Comparison of ENCODE assay signal across 16 cellular contexts in the genomic region with DNA sequence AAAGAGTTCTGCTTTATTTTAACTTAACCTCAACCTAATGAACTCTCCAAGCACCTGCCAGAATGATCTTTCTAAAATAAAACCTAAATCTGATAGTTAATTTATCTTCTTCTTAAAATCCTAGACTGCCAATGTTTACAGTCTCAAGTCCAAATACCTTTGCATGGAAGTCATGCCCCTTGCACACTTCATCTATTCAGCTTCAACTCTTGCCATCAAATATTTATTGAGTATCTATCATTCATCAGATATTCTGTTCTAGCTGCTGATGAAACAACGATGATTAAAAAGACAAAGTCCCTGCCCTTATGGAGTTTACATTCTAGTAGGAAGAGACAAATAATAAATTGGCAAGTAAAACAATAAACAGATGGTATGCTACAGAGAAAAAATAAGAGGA.
DNase-seq lines count a peak whose midpoint lies in the region; ATAC-seq and TF ChIP-seq lines count a peak whose summit lies in the region.
"Had no signal": no experiment of that assay in that cellular context is flagged by ENCODE, and none has a peak within 500 bp of the region (broad histone marks: within the 10 kb centered on the region; RNA-seq: fewer than 3 reads in every experiment).

No MANE protein-coding gene starts in this region.

- H3K27me3 ChIP-seq in endodermal cell (ENCODE audit: control insufficient read depth, insufficient read depth, low read length, poor library complexity, severe bottlenecking) (no peaks in the 10 kb centered on the region), mesendoderm (ENCODE audit: insufficient read depth, low read length, poor library complexity) (no peaks in the 10 kb centered on the region), foreskin keratinocyte (no peaks in the 10 kb centered on the region)
- H3K27me3 ChIP-seq: BLaER1 had no signal

- no peak overlapping the region for H4K5ac ChIP-seq in mesendoderm (ENCODE audit: low read length)

- H3K9ac ChIP-seq in endodermal cell (ENCODE audit: extremely low read depth, low read length, poor library complexity, severe bottlenecking) (no peak overlapping the region), mesendoderm (ENCODE audit: low read length) (no peak overlapping the region)
- H3K9ac ChIP-seq: BLaER1 had no signal

- peaks cover 13% of the 10 kb centered on the region for H3K79me1 ChIP-seq in mesendoderm (ENCODE audit: low read length)

- no peak overlapping the region for H3K18ac ChIP-seq in mesendoderm (ENCODE audit: low read length)

- CTCF ChIA-PET in activated naive CD4-positive, alpha-beta T cell treated with anti-CD3 and anti-CD28 coated beads for 36 hours (lab: Charles Lee) = interaction anchor here (0.6 kb wide), 1 partner anchor 12 kb away, joined by 4 read pairs; no protein-coding TSS in a partner anchor

- peak; percentile 25 for ATAC-seq in left lobe of liver
- ATAC-seq in foreskin keratinocyte = no peak
- ATAC-seq: HCT116 had no signal

- H3K27ac ChIP-seq in endodermal cell (ENCODE audit: low read depth, low read length) (no peak overlapping the region), mesendoderm (ENCODE audit: low read depth, low read length) (no peak overlapping the region), foreskin keratinocyte (no peak overlapping the region)
- H3K27ac ChIP-seq: BLaER1 had no signal

- peaks cover 24% of the 10 kb centered on the region for H3K4me1 Mint-ChIP-seq in endodermal cell
- peaks cover 34% of the 10 kb centered on the region for H3K4me1 Mint-ChIP-seq in nephron progenitor cell
- no peaks in the 10 kb centered on the region for H3K4me1 Mint-ChIP-seq in activated naive CD4-positive, alpha-beta T cell treated with anti-CD3 and anti-CD28 coated beads for 36 hours (ENCODE audit: low read depth)
- H3K4me1 Mint-ChIP-seq: CD14-positive monocyte had no signal

- peaks cover 5% of the 10 kb centered on the region for H3K36me3 Mint-ChIP-seq in endodermal cell (ENCODE audit: low read depth)
- H3K36me3 Mint-ChIP-seq in nephron progenitor cell (ENCODE audit: low read depth) = peaks cover 29% of the 10 kb centered on the region
- no peaks in the 10 kb centered on the region for H3K36me3 Mint-ChIP-seq in activated naive CD4-positive, alpha-beta T cell treated with anti-CD3 and anti-CD28 coated beads for 36 hours (ENCODE audit: low read depth)
- H3K36me3 Mint-ChIP-seq: CD14-positive monocyte; CD4-positive, alpha-beta memory T cell had no signal

- H3K4me2 ChIP-seq in mesendoderm (ENCODE audit: low read length) = no peak overlapping the region
- H3K4me2 ChIP-seq: BLaER1 had no signal

- H3K27me3 Mint-ChIP-seq in endodermal cell (ENCODE audit: insufficient read depth) = no peaks in the 10 kb centered on the region
- H3K27me3 Mint-ChIP-seq in nephron progenitor cell (ENCODE audit: low read depth, poor library complexity) = no peaks in the 10 kb centered on the region
- H3K27me3 Mint-ChIP-seq in activated naive CD4-positive, alpha-beta T cell treated with anti-CD3 and anti-CD28 coated beads for 36 hours (ENCODE audit: low read depth) = no peaks in the 10 kb centered on the region

- H2BK5ac ChIP-seq in mesendoderm (ENCODE audit: low read length) = no peak overlapping the region

- H3K27ac Mint-ChIP-seq in endodermal cell (peak overlapping the region; percentile 27), nephron progenitor cell (peak overlapping the region; percentile 3)
- H3K27ac Mint-ChIP-seq in activated naive CD4-positive, alpha-beta T cell treated with anti-CD3 and anti-CD28 coated beads for 36 hours = no peak overlapping the region
- H3K27ac Mint-ChIP-seq: CD14-positive monocyte; CD4-positive, alpha-beta memory T cell; HFFc6 had no signal

- no peak overlapping the region for H3K4ac ChIP-seq in mesendoderm (ENCODE audit: low read depth, low read length)

- H3K9me3 Mint-ChIP-seq in endodermal cell (no peaks in the 10 kb centered on the region), nephron progenitor cell (peaks cover 4% of the 10 kb centered on the region)
- H3K9me3 Mint-ChIP-seq in activated naive CD4-positive, alpha-beta T cell treated with anti-CD3 and anti-CD28 coated beads for 36 hours = no peaks in the 10 kb centered on the region
- H3K9me3 Mint-ChIP-seq: CD4-positive, alpha-beta memory T cell; HFFc6 had no signal

- no peak for DNase-seq in endodermal cell
- no peak for DNase-seq in left lobe of liver (ENCODE audit: low spot score)
- DNase-seq in nephron progenitor cell = no peak
- DNase-seq in mesendoderm = no peak
- DNase-seq in activated naive CD4-positive, alpha-beta T cell treated with anti-CD3 and anti-CD28 coated beads for 36 hours = no peak
- no peak for DNase-seq in foreskin keratinocyte
- DNase-seq: CD4-positive, alpha-beta memory T cell; DMS153; DMS79; GDM1; GOT3; H7; HFFc6 had no signal

- no peaks in the 10 kb centered on the region for H3K9me3 ChIP-seq in endodermal cell (ENCODE audit: control insufficient read depth, low read length)
- H3K9me3 ChIP-seq: BLaER1 had no signal

- H2BK120ac ChIP-seq in mesendoderm (ENCODE audit: low read depth, low read length) = no peak overlapping the region

- H3K79me2 ChIP-seq in mesendoderm (ENCODE audit: control insufficient read depth, insufficient read depth, low read length) = peaks cover 18% of the 10 kb centered on the region

- TF ChIP-seq CTCF in endodermal cell (conservative IDR thresholded peaks at IDR 0.05) (no peak), nephron progenitor cell (IDR thresholded peaks at IDR 0.05) (no peak), foreskin keratinocyte (conservative IDR thresholded peaks at IDR 0.05) (no peak)

- H3K36me3 ChIP-seq in endodermal cell (ENCODE audit: control insufficient read depth, insufficient read depth, low read length) (peaks cover 23% of the 10 kb centered on the region), mesendoderm (ENCODE audit: control insufficient read depth, insufficient read depth, low read length) (no peaks in the 10 kb centered on the region)
- H3K36me3 ChIP-seq: BLaER1 had no signal

- H3K23ac ChIP-seq in mesendoderm (ENCODE audit: low read length) = no peak overlapping the region

- no peak overlapping the region for H2BK15ac ChIP-seq in mesendoderm (replicated peaks; ENCODE audit: low read depth)

- intact Hi-C loops in activated naive CD4-positive, alpha-beta T cell treated with anti-CD3 and anti-CD28 coated beads for 36 hours (cut with micrococcal nuclease) = no loop called here

- H3K4me3 ChIP-seq in endodermal cell (ENCODE audit: low read length) (no peak overlapping the region), mesendoderm (ENCODE audit: low read length) (no peak overlapping the region)
- H3K4me3 ChIP-seq: BLaER1 had no signal

- H4K8ac ChIP-seq in mesendoderm (ENCODE audit: low read depth, low read length) = no peak overlapping the region

- no peak overlapping the region for H3K4me3 Mint-ChIP-seq in endodermal cell
- H3K4me3 Mint-ChIP-seq in nephron progenitor cell = no peak overlapping the region
- no peak overlapping the region for H3K4me3 Mint-ChIP-seq in activated naive CD4-positive, alpha-beta T cell treated with anti-CD3 and anti-CD28 coated beads for 36 hours
- H3K4me3 Mint-ChIP-seq: CD14-positive monocyte; CD4-positive, alpha-beta memory T cell; HFFc6 had no signal

- H3K56ac ChIP-seq in mesendoderm (ENCODE audit: low read length) = no peak overlapping the region

- H3K4me1 ChIP-seq in endodermal cell (ENCODE audit: control insufficient read depth, insufficient read depth, low read length) = peaks cover 4% of the 10 kb centered on the region
- H3K4me1 ChIP-seq in mesendoderm (ENCODE audit: control insufficient read depth, low read depth, low read length) = peaks cover 5% of the 10 kb centered on the region
- peaks cover 9% of the 10 kb centered on the region for H3K4me1 ChIP-seq in foreskin keratinocyte
- H3K4me1 ChIP-seq: BLaER1 had no signal

- WGBS in endodermal cell (ENCODE audit: insufficient coverage in 1 of 2, insufficient read length in 1 of 2), 2 experiments = 100% methylated on average over 1 of the region's 1 CpG
- WGBS in mesendoderm (ENCODE audit: extremely low coverage, insufficient coverage, low lambda C conversion rate) = no CpG with 5 or more reads among the region's 1 CpG

- no peak overlapping the region for H2AK5ac ChIP-seq in mesendoderm (ENCODE audit: low read length)
